In the genomic region with DNA sequence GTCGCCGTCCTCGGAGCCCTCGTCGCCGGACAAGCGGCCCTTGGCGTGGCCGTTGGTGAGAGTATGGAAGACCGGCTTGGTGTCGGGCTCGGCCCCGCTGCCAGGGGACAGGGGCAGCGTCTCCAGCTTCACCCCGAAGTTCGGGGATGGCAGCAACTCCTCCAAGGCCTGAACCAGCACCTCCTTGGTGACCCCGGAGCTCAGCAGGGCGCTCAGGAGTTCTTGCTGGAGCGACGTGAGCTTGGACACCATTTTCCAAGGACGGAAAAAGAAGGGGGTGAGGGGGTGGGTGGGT, we compare ENCODE assay signal across 13 cellular contexts. TPM values are rescaled to one million over a fixed set of nuclear protein-coding genes. Genes with fewer than 3 reads are reported as not detected.
DNase-seq lines count a peak whose midpoint lies in the region; ATAC-seq and TF ChIP-seq lines count a peak whose summit lies in the region.
"Had no signal": no experiment of that assay in that cellular context is flagged by ENCODE, and none has a peak within 500 bp of the region (broad histone marks: within the 10 kb centered on the region; RNA-seq: fewer than 3 reads in every experiment).

No MANE protein-coding gene starts in this region.

- H3K9ac ChIP-seq in iPS-20b (ENCODE audit: low read depth, low read length) = no peak overlapping the region

- peaks cover 65% of the 10 kb centered on the region for H3K27me3 Mint-ChIP-seq in activated CD4-positive, alpha-beta T cell treated with anti-CD3 and anti-CD28 coated beads for 36 hours

- no peaks in the 10 kb centered on the region for H3K9me3 Mint-ChIP-seq in activated CD4-positive, alpha-beta T cell treated with anti-CD3 and anti-CD28 coated beads for 36 hours (ENCODE audit: low read depth)
- H3K9me3 Mint-ChIP-seq: HFFc6 had no signal

- no peaks in the 10 kb centered on the region for H3K36me3 Mint-ChIP-seq in activated CD4-positive, alpha-beta T cell treated with anti-CD3 and anti-CD28 coated beads for 36 hours (ENCODE audit: low read depth)

- H3K27ac ChIP-seq in Peyer's patch (peak overlapping the region in 3 of 4 donors; percentile 76 to 85 (median 80)), iPS-20b (ENCODE audit: low read length) (no peak overlapping the region), heart right ventricle (no peak overlapping the region)
- H3K27ac ChIP-seq: PC-9 had no signal

- H3K9me3 ChIP-seq in Peyer's patch (no peaks in the 10 kb centered on the region), iPS-20b (ENCODE audit: insufficient read depth, low read depth, low read length) (no peaks in the 10 kb centered on the region), heart right ventricle (no peaks in the 10 kb centered on the region)

- H3K4me1 Mint-ChIP-seq in activated CD4-positive, alpha-beta T cell treated with anti-CD3 and anti-CD28 coated beads for 36 hours = peaks cover 19% of the 10 kb centered on the region

- WGBS in heart right ventricle, 2 donors = 5% methylated on average over 21 of the region's 21 CpGs

- no peaks in the 10 kb centered on the region for H3K36me3 ChIP-seq in Peyer's patch
- no peaks in the 10 kb centered on the region for H3K36me3 ChIP-seq in iPS-20b (ENCODE audit: insufficient read depth, low read depth, low read length)
- no peaks in the 10 kb centered on the region for H3K36me3 ChIP-seq in heart right ventricle

- no peak for DNase-seq in activated CD4-positive, alpha-beta T cell treated with anti-CD3 and anti-CD28 coated beads for 36 hours
- no peak for DNase-seq in activated CD4-positive, alpha-beta T cell treated with anti-CD3 and anti-CD28 coated beads for 1 hour
- DNase-seq in Peyer's patch = no peak
- no peak for DNase-seq in stimulated activated naive CD8-positive, alpha-beta T cell treated with anti-CD3 and anti-CD28 coated beads, Interleukin-15, Interleukin-2, amounts not matched to agents 100 U/mL and 50 U/mL, for 24 hours
- no peak for DNase-seq in pons (ENCODE audit: low spot score)
- no peak for DNase-seq in heart right ventricle
- DNase-seq: HFFc6, PC-9 had no signal

- peak overlapping the region; percentile 10 for H3K4me3 Mint-ChIP-seq in activated CD4-positive, alpha-beta T cell treated with anti-CD3 and anti-CD28 coated beads for 36 hours
- H3K4me3 Mint-ChIP-seq: HFFc6 had no signal

- intact Hi-C loops in activated CD4-positive, alpha-beta T cell treated with anti-CD3 and anti-CD28 coated beads for 36 hours (cut with DNase I, micrococcal nuclease) = loop anchor here in 1 of 2 experiments (5.0 kb wide), 4 partner anchors 33 to 807 kb away; partner anchors contain the start of gene LHX1
- intact Hi-C loops in heart right ventricle (cut with DNase I) = loop anchor here in 1 of 10 donors (2.0 kb wide), 1 partner anchor 44 kb away; no protein-coding TSS in a partner anchor

- H3K4me1 ChIP-seq in Peyer's patch (peaks cover 0 to 39% (median 19%) of the 10 kb centered on the region in 4 donors), iPS-20b (ENCODE audit: insufficient read depth, low read length) (peaks cover 4% of the 10 kb centered on the region; the same call in 1 of the 2 replicates), heart right ventricle (peaks cover 8 to 42% (median 32%) of the 10 kb centered on the region in 9 donors)

- H3K27ac Mint-ChIP-seq in activated CD4-positive, alpha-beta T cell treated with anti-CD3 and anti-CD28 coated beads for 36 hours = no peak overlapping the region
- H3K27ac Mint-ChIP-seq: HFFc6 had no signal

- H3K27me3 ChIP-seq in Peyer's patch (peaks cover 0 to 42% of the 10 kb centered on the region in 2 donors), iPS-20b (ENCODE audit: insufficient read depth, low read length) (peaks cover 98% of the 10 kb centered on the region), heart right ventricle (peaks cover 32 to 100% (median 97%) of the 10 kb centered on the region in 7 donors)

- TF ChIP-seq POLR2A in Peyer's patch (IDR thresholded peaks at IDR 0.05) = no peak

- peak overlapping the region; percentile 26 to 61 (median 50) for H3K4me3 ChIP-seq in Peyer's patch
- H3K4me3 ChIP-seq in iPS-20b (ENCODE audit: low read length) = peak overlapping the region; percentile 67
- H3K4me3 ChIP-seq in heart right ventricle = peak overlapping the region in 1 of 10 donors; percentile 23
- H3K4me3 ChIP-seq: PC-9 had no signal

- POLR2A ChIA-PET in activated CD4-positive, alpha-beta T cell treated with anti-CD3 and anti-CD28 coated beads for 36 hours (lab: Charles Lee) = interaction anchor here (0.7 kb wide), 1 partner anchor 30 kb away, joined by 4 read pairs; no protein-coding TSS in a partner anchor

- no peak for ATAC-seq in activated CD4-positive, alpha-beta T cell treated with anti-CD3 and anti-CD28 coated beads for 36 hours
- ATAC-seq in stimulated activated naive CD8-positive, alpha-beta T cell treated with anti-CD3 and anti-CD28 coated beads, Interleukin-15, Interleukin-2, amounts not matched to agents 100 U/mL and 50 U/mL, for 24 hours = peak; percentile 2
- ATAC-seq in GM21529 (IDR thresholded peaks at IDR 0.05; ENCODE audit: unreplicated experiment) (no peak), heart right ventricle (no peak)

- CTCF ChIA-PET in activated CD4-positive, alpha-beta T cell treated with anti-CD3 and anti-CD28 coated beads for 36 hours (lab: Charles Lee) = no interaction called here

- TF ChIP-seq CTCF in Peyer's patch (IDR thresholded peaks at IDR 0.05) (no peak), heart right ventricle (IDR thresholded peaks at IDR 0.05) (no peak)

RNA-seq across cellular contexts. Expression of gene HNF1B, which starts 0.3 kb away (rescaled TPM):
- not detected for total RNA-seq in activated CD4-positive, alpha-beta T cell treated with anti-CD3 and anti-CD28 coated beads for 36 hours
- total RNA-seq in Peyer's patch (10 to 100 TPM; 16.5 to 39.9 (median 32.2) TPM), heart right ventricle (not detected)
- polyA plus RNA-seq in heart right ventricle = not detected
- total RNA-seq: A172, HFFc6, M059J, PC-9 had no signal
- polyA plus RNA-seq: keratinocyte had no signal

Comparison
In these comparisons a context has a peak if more than half of its experiments do, and no peak if none do; other contexts are left out.
1. H3K27ac ChIP-seq: peak in Peyer's patch (3 of 4); none in iPS-20b (single experiment) and heart right ventricle (0 of 10).
2. RNA of gene HNF1B, which starts 0.3 kb away (total RNA-seq): 16.5 to 39.9 TPM in Peyer's patch; not detected in activated CD4-positive, alpha-beta T cell treated with anti-CD3 and anti-CD28 coated beads for 36 hours and not detected in heart right ventricle; every median in the first group is over 10 times any median in the second.